In the genomic region with DNA sequence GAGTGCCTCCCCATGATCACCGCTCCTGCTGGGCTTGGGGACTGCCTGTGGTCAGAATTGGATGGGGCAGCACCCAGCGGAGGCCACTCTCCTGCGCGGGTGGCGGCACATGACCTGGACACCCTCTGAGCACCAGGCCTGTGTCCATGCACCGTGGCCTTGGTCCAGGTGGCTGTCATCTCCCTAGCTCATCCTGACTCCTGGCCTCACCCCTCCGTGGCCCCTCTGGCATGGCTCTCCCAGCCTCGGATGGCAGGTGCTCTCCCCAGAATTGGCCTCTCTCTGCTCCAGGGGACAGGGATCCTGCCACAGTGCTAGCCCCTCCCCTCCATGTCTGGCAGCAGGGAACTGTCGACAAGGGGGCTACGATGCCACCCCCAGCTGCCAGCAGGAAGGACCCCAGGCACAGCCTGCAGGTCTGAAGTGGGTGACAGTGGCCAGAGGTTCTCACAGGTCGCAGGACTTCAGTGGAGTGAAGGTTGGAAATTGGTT, we compare ENCODE assay signal across 17 cellular contexts. TPM values are rescaled to one million over a fixed set of nuclear protein-coding genes. Genes with fewer than 3 reads are reported as not detected.
A peak's percentile ranks its signal among the peaks of the same experiment; 100 is the strongest.
DNase-seq lines count a peak whose midpoint lies in the region; ATAC-seq, FAIRE-seq and TF ChIP-seq lines count a peak whose summit lies in the region.
"Had no signal": no experiment of that assay in that cellular context is flagged by ENCODE, and none has a peak within 500 bp of the region (broad histone marks: within the 10 kb centered on the region; RNA-seq: fewer than 3 reads in every experiment).

No MANE protein-coding gene starts in this region.

- TF ChIP-seq CTCF in GM20000 (IDR thresholded peaks at IDR 0.05; ENCODE audit: extremely low read depth, missing control alignments) = no peak

- DNase-seq in NCI-H2196 (lab: John Stamatoyannopoulos, UW; ENCODE audit: unreplicated experiment) (peak; percentile 26), SK-N-DZ (ENCODE audit: low spot score) (peak; percentile 42), left ventricle myocardium superior (peak; percentile 80), sciatic nerve (ENCODE audit: low spot score) (no peak), GM12891 (ENCODE audit: insufficient read length, low spot score) (no peak), NAMALWA (ENCODE audit: low spot score) (no peak), GM20000 (ENCODE audit: low spot score) (no peak)
- DNase-seq: Calu3, H7, Karpas-422, NCI-H446 treated with DMSO at 0.1 percent for 48 hours, small intestine, testis had no signal

- intact Hi-C loops in left ventricle myocardium superior (cut with micrococcal nuclease) (no loop called here), sciatic nerve (cut with DNase I) (no loop called here)

- FAIRE-seq in GM12891 (lab: Jason Lieb, UNC) = no peak
- FAIRE-seq: small intestine had no signal

- ATAC-seq in left ventricle myocardium superior = peak; percentile 90
- peak; percentile 40 for ATAC-seq in sciatic nerve
- ATAC-seq in HG02798 (IDR thresholded peaks at IDR 0.05; ENCODE audit: poor library complexity, unreplicated experiment) = no peak

- TF ChIP-seq POLR2A in GM12891 (IDR thresholded peaks at IDR 0.05; ENCODE audit: low read depth, low read length) = no peak

TF ChIP-seq in GM12891, 5 proteins besides CTCF, POLR2A, EP300 and RAD21:
- TF ChIP-seq SPI1 (IDR thresholded peaks at IDR 0.05; ENCODE audit: low read depth, low read length) (no peak), PAX5 (IDR thresholded peaks at IDR 0.05; ENCODE audit: insufficient read depth, low read length, severe bottlenecking) (no peak), TAF1 (IDR thresholded peaks at IDR 0.05; ENCODE audit: low read depth, low read length) (no peak), POLR2AphosphoS5 (IDR thresholded peaks at IDR 0.05; ENCODE audit: low read depth, low read length) (no peak), POU2F2 (IDR thresholded peaks at IDR 0.05; ENCODE audit: low read depth, low read length) (no peak)

RNA-seq across cellular contexts. Expression of a gene that starts 37.2 kb away (rescaled TPM):
- polyA plus RNA-seq in SK-N-DZ (2014; cell fraction: cytosol; rRNA removed) = not detected in 2 replicates
- not detected in 2 replicates for polyA plus RNA-seq in SK-N-DZ (2014; cell fraction: nucleus; rRNA removed)
- total RNA-seq in left ventricle myocardium superior = not detected
- total RNA-seq in sciatic nerve = 0.89 TPM
- 0.21 TPM for polyA plus RNA-seq in GM12891 (2012; ENCODE audit: low read depth, missing spikeins)
- total RNA-seq: ascending aorta, fibroblast of villous mesenchyme, osteocyte had no signal

Comparison
In these comparisons a context has a peak if more than half of its experiments do, and no peak if none do; other contexts are left out.
1. DNase-seq: peak in NCI-H2196 (single experiment), SK-N-DZ (single experiment) and left ventricle myocardium superior (single experiment); none in sciatic nerve (single experiment), GM12891 (single experiment), NAMALWA (single experiment) and GM20000 (single experiment).